In genomic region chr2:181999255-181999654, GRCh38 we compare ENCODE assay signal across 33 cellular contexts. TPM values are rescaled to one million over a fixed set of nuclear protein-coding genes. Genes with fewer than 3 reads are reported as not detected.
"Had no signal": no experiment of that assay in that cellular context is flagged by ENCODE, and none has a peak within 500 bp of the region (broad histone marks: within the 10 kb centered on the region; RNA-seq: fewer than 3 reads in every experiment).

No MANE protein-coding gene starts in this region.

- FAIRE-seq: colon had no signal

- DNase-seq: activated CD4-positive, alpha-beta memory T cell treated with anti-CD3 and anti-CD28 coated beads for 36 hours; activated CD4-positive, alpha-beta T cell treated with anti-CD3 and anti-CD28 coated beads for 36 hours; activated CD4-positive, alpha-beta T cell treated with anti-CD3 and anti-CD28 coated beads, Interleukin-2, amount 10 ng/mL, durations not matched to agents 24 days and 14 days; activated CD4-positive, CD25-positive, alpha-beta regulatory T cell; activated CD4-positive, CD25-positive, alpha-beta regulatory T cell treated with anti-CD3 and anti-CD28 coated beads, Interleukin-2, amount 50 U/mL, for 72 hours; activated CD8-positive, alpha-beta memory T cell treated with anti-CD3 and anti-CD28 coated beads, Interleukin-2, amount 10 ng/mL, durations not matched to agents 7 days and 5 days; activated CD8-positive, alpha-beta memory T cell treated with anti-CD3 and anti-CD28 coated beads, Interleukin-2, amount 50 U/mL, for 4 hours; activated CD8-positive, alpha-beta T cell treated with anti-CD3 and anti-CD28 coated beads, Interleukin-2, amount 10 ng/mL, durations not matched to agents 7 days and 5 days; activated effector memory CD4-positive, alpha-beta T cell treated with anti-CD3 and anti-CD28 coated beads, Interleukin-2, amount 50 U/mL, for 16 hours; activated naive CD4-positive, alpha-beta T cell treated with anti-CD3 and anti-CD28 coated beads for 36 hours; activated naive CD8-positive, alpha-beta T cell treated with anti-CD3 and anti-CD28 coated beads for 36 hours; activated naive CD8-positive, alpha-beta T cell treated with anti-CD3 and anti-CD28 coated beads, Interleukin-2, amount 50 U/mL, for 24 hours; activated T-cell treated with anti-CD3 and anti-CD28 coated beads, Interleukin-2, amount 50 U/mL, for 1 hour; activated T-cell treated with anti-CD3 and anti-CD28 coated beads, Interleukin-2, amount 50 U/mL, for 48 hours; adrenal gland; amygdala; aorta; body of pancreas; caudate nucleus; cortex of kidney; dermis blood vessel endothelial cell; effector CD4-positive, alpha-beta T cell; effector memory CD8-positive, alpha-beta T cell; erythroblast; foreskin keratinocyte; gastrocnemius medialis; glutamatergic neuron; heart left ventricle had no signal

- ATAC-seq: activated CD4-positive, alpha-beta T cell treated with anti-CD3 and anti-CD28 coated beads for 36 hours; activated CD8-positive, alpha-beta memory T cell treated with anti-CD3 and anti-CD28 coated beads, Interleukin-2, amount 10 ng/mL, durations not matched to agents 7 days and 5 days; activated CD8-positive, alpha-beta T cell treated with anti-CD3 and anti-CD28 coated beads, Interleukin-2, amount 10 ng/mL, durations not matched to agents 7 days and 5 days; activated naive CD8-positive, alpha-beta T cell treated with anti-CD3 and anti-CD28 coated beads, Interleukin-2, amount 50 U/mL, for 24 hours; body of pancreas; effector memory CD8-positive, alpha-beta T cell; foreskin keratinocyte; gastrocnemius medialis; heart left ventricle had no signal

- H3K27ac ChIP-seq: adrenal gland, body of pancreas, esophagus muscularis mucosa, foreskin keratinocyte, gastrocnemius medialis, heart left ventricle had no signal

- H3K27me3 ChIP-seq: adrenal gland, body of pancreas, esophagus muscularis mucosa, foreskin keratinocyte, gastrocnemius medialis, heart left ventricle had no signal

- H3K9me3 ChIP-seq: adrenal gland, body of pancreas, esophagus muscularis mucosa, gastrocnemius medialis, heart left ventricle had no signal

- H3K4me1 ChIP-seq: adrenal gland, foreskin keratinocyte, gastrocnemius medialis had no signal

- H3K36me3 ChIP-seq: adrenal gland, esophagus muscularis mucosa, gastrocnemius medialis, heart left ventricle had no signal

- H3K4me3 ChIP-seq: adrenal gland, body of pancreas, esophagus muscularis mucosa, gastrocnemius medialis, heart left ventricle had no signal

RNA-seq across cellular contexts. Expression of gene PPP1R1C, which starts 13.6 kb away (rescaled TPM):
- total RNA-seq: activated CD4-positive, alpha-beta memory T cell treated with anti-CD3 and anti-CD28 coated beads for 36 hours; activated CD4-positive, alpha-beta T cell treated with anti-CD3 and anti-CD28 coated beads for 36 hours; activated CD4-positive, alpha-beta T cell treated with anti-CD3 and anti-CD28 coated beads, Interleukin-2, amount 10 ng/mL, durations not matched to agents 24 days and 14 days; activated CD8-positive, alpha-beta memory T cell treated with anti-CD3 and anti-CD28 coated beads for 36 hours; activated CD8-positive, alpha-beta memory T cell treated with anti-CD3 and anti-CD28 coated beads, Interleukin-2, amount 10 ng/mL, durations not matched to agents 7 days and 5 days; activated CD8-positive, alpha-beta T cell treated with anti-CD3 and anti-CD28 coated beads, Interleukin-2, amount 10 ng/mL, durations not matched to agents 7 days and 5 days; activated naive CD4-positive, alpha-beta T cell treated with anti-CD3 and anti-CD28 coated beads for 36 hours; activated naive CD8-positive, alpha-beta T cell treated with anti-CD3 and anti-CD28 coated beads for 36 hours; activated T-helper 1 cell treated with anti-CD3 and anti-CD28 coated beads, Interleukin-12 subunit alpha, Interleukin-12 subunit beta, Interleukin-2, Interleukin-4 antibody, amounts not matched to agents 30 ng/mL and 10 ng/mL and 1 ng/mL, durations not matched to agents 14 hours and 24 hours and 36 hours; activated T-helper 2 cell treated with anti-CD3 and anti-CD28 coated beads, Interferon-gamma antibody, Interleukin-2, Interleukin-4, amounts not matched to agents 10 μg/mL and 5 μg/mL and 100 μg/mL, durations not matched to agents 14 hours and 24 hours and 36 hours; gastrocnemius medialis had no signal
